Comparison of ENCODE assay signal across 1 cellular context in genomic region chr20:33183292-33183691, GRCh38.
TF ChIP-seq lines count a peak whose summit lies in the region.

No MANE protein-coding gene starts in this region.

TF ChIP-seq in K562, 482 proteins besides CTCF, POLR2A, EP300 and RAD21 (continued from another document):
- TF ChIP-seq TARDBP (IDR thresholded peaks at IDR 0.05) (no peak), ZFP91 (CRISPR knock-in tag; IDR thresholded peaks at IDR 0.05) (no peak), ZNF23 (CRISPR knock-in tag; IDR thresholded peaks at IDR 0.05) (no peak), TFAM (CRISPR knock-in tag; conservative IDR thresholded peaks at IDR 0.05) (no peak), CUX1 (CRISPR knock-in tag; IDR thresholded peaks at IDR 0.05) (no peak), ZNF239 (CRISPR knock-in tag; IDR thresholded peaks at IDR 0.05) (no peak), HOXB6 (CRISPR knock-in tag; IDR thresholded peaks at IDR 0.05; ENCODE audit: borderline replicate concordance) (no peak), SPI1 (IDR thresholded peaks at IDR 0.05; ENCODE audit: borderline replicate concordance, low read depth, low read length) (no peak), ZNF778 (CRISPR knock-in tag; IDR thresholded peaks at IDR 0.05) (no peak), CREM (IDR thresholded peaks at IDR 0.05; ENCODE audit: low read depth) (no peak), CTCFL (IDR thresholded peaks at IDR 0.05; ENCODE audit: borderline replicate concordance, insufficient read depth, low read depth, low read length, poor library complexity, severe bottlenecking) (no peak), RERE (CRISPR knock-in tag; IDR thresholded peaks at IDR 0.05; ENCODE audit: borderline replicate concordance) (no peak), ZFP36 (IDR thresholded peaks at IDR 0.05; ENCODE audit: low read depth, low read length, partially characterized antibody) (no peak), NEUROD1 (IDR thresholded peaks at IDR 0.05; ENCODE audit: borderline replicate concordance, low read depth, low read length, partially characterized antibody) (no peak), ATF4 (CRISPR knock-in tag; IDR thresholded peaks at IDR 0.05) (no peak), BRCA1 (IDR thresholded peaks at IDR 0.05) (no peak), BRCA1 (CRISPR knock-in tag; IDR thresholded peaks at IDR 0.05) (no peak), POLR3G (IDR thresholded peaks at IDR 0.05; ENCODE audit: extremely low read depth, insufficient read length, insufficient replicate concordance) (no peak), ZBTB7A (IDR thresholded peaks at IDR 0.05; ENCODE audit: borderline replicate concordance, control insufficient read depth, low read depth, low read length) (no peak), USF1 (CRISPR knock-in tag; IDR thresholded peaks at IDR 0.05) (peak; percentile 85), USF2 (CRISPR knock-in tag; IDR thresholded peaks at IDR 0.05) (peak; percentile 79), ZNF551 (CRISPR knock-in tag; IDR thresholded peaks at IDR 0.05) (no peak), GABPB1 (CRISPR knock-in tag; IDR thresholded peaks at IDR 0.05) (no peak), CBX8 (IDR thresholded peaks at IDR 0.05; ENCODE audit: borderline replicate concordance, extremely low read depth, low read depth, low read length, poor library complexity, severe bottlenecking) (no peak), NCOA2 (IDR thresholded peaks at IDR 0.05; ENCODE audit: partially characterized antibody in 2 of 2) (no peak)
